2 cellular contexts compared by ENCODE assay signal in the genomic region with DNA sequence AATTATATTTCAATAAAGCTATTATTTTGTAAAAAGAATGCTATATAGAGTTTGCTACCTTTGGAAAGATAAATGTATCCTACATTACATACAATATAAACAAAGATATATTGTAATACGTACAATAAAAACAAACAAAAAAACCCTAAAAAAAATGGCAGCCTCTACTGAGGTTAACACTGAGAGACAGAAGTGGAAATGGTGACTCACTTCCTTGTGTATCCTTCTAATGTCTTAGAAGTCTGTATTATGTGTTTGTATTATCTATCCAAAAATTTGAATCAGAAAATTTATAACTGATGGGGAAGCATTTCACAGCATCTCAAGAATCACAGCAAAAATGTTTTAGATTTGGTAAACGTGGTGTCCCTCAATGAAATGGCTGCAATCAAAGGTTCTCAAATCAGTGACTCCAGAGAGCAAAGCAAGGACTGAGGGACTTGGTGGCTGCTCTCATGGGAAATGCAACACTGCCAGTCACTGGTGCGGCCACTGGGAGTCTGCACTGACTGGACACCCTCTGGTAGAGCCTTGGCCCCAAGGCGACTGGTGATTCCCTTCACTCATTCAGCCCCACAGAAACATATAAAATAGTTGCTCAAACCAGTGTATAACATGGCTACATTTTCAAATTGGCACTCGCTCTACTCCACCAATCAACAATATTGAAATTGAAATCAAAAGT.
TF ChIP-seq lines count a peak whose summit lies in the region.

No MANE protein-coding gene starts in this region.

TF ChIP-seq in GM23338, 12 proteins besides CTCF, POLR2A, EP300 and RAD21 (continued from another document):
- TF ChIP-seq ETS1 (IDR thresholded peaks at IDR 0.05) = no peak
- no peak for TF ChIP-seq CREB1 (CRISPR knock-in tag; IDR thresholded peaks at IDR 0.05; ENCODE audit: low read depth)
- TF ChIP-seq EZH2phosphoT487 (IDR thresholded peaks at IDR 0.05; ENCODE audit: unreplicated experiment) = no peak

TF ChIP-seq in WTC11, 78 proteins besides CTCF, POLR2A, EP300 and RAD21 (continued from another document):
- no peak for TF ChIP-seq ZNF512 (CRISPR knock-in tag; IDR thresholded peaks at IDR 0.05; ENCODE audit: borderline replicate concordance)
- TF ChIP-seq MYBL2 (CRISPR knock-in tag; IDR thresholded peaks at IDR 0.05) = no peak
- no peak for TF ChIP-seq PRRX2 (CRISPR knock-in tag; IDR thresholded peaks at IDR 0.05)
- TF ChIP-seq, protein P1, sequence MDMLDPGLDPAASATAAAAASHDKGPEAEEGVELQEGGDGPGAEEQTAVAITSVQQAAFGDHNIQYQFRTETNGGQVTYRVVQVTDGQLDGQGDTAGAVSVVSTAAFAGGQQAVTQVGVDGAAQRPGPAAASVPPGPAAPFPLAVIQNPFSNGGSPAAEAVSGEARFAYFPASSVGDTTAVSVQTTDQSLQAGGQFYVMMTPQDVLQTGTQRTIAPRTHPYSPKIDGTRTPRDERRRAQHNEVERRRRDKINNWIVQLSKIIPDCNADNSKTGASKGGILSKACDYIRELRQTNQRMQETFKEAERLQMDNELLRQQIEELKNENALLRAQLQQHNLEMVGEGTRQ (CRISPR knock-in tag; IDR thresholded peaks at IDR 0.05) = no peak
- no peak for TF ChIP-seq ZMAT4 (CRISPR knock-in tag; IDR thresholded peaks at IDR 0.05)
